8 cellular contexts compared by ENCODE assay signal in genomic region chr5:149962040-149962439, GRCh38. TPM values are rescaled to one million over a fixed set of nuclear protein-coding genes. Genes with fewer than 3 reads are reported as not detected.
DNase-seq lines count a peak whose midpoint lies in the region; ATAC-seq lines count a peak whose summit lies in the region.

No MANE protein-coding gene starts in this region.

- peaks cover 2% of the 10 kb centered on the region for H3K36me3 Mint-ChIP-seq in activated T-cell treated with anti-CD3 and anti-CD28 coated beads, Interleukin-2, amount 50 U/mL, for 4 hours (ENCODE audit: insufficient read depth)
- H3K36me3 Mint-ChIP-seq in activated naive CD8-positive, alpha-beta T cell treated with anti-CD3 and anti-CD28 coated beads for 36 hours, result peaks cover 10% of the 10 kb centered on the region

- peaks cover 30% of the 10 kb centered on the region for H3K4me1 Mint-ChIP-seq in activated T-cell treated with anti-CD3 and anti-CD28 coated beads, Interleukin-2, amount 50 U/mL, for 4 hours (ENCODE audit: low read depth)
- H3K4me1 Mint-ChIP-seq in activated naive CD8-positive, alpha-beta T cell treated with anti-CD3 and anti-CD28 coated beads for 36 hours, result peaks cover 29% of the 10 kb centered on the region

- no peak for DNase-seq in activated T-cell treated with anti-CD3 and anti-CD28 coated beads, Interleukin-2, amount 50 U/mL, for 4 hours
- DNase-seq in activated T-cell treated with anti-CD3 and anti-CD28 coated beads for 4 hours, result no peak
- peak; percentile 31 for DNase-seq in MV-4-11 (lab: John Stamatoyannopoulos, UW)
- DNase-seq in activated naive CD8-positive, alpha-beta T cell treated with anti-CD3 and anti-CD28 coated beads for 36 hours, result no peak
- peak; percentile 65 for DNase-seq in iris pigment epithelial cell (ENCODE audit: low read depth)
- no peak for DNase-seq in germinal center (ENCODE audit: low spot score)
- no peak for DNase-seq in OCI-M2 (lab: John Stamatoyannopoulos, UW; ENCODE audit: unreplicated experiment)

- no peaks in the 10 kb centered on the region for H3K9me3 Mint-ChIP-seq in activated T-cell treated with anti-CD3 and anti-CD28 coated beads, Interleukin-2, amount 50 U/mL, for 4 hours
- no peaks in the 10 kb centered on the region for H3K9me3 Mint-ChIP-seq in activated naive CD8-positive, alpha-beta T cell treated with anti-CD3 and anti-CD28 coated beads for 36 hours

- peak overlapping the region; percentile 93 for H3K4me3 Mint-ChIP-seq in activated T-cell treated with anti-CD3 and anti-CD28 coated beads, Interleukin-2, amount 50 U/mL, for 4 hours
- H3K4me3 Mint-ChIP-seq in activated naive CD8-positive, alpha-beta T cell treated with anti-CD3 and anti-CD28 coated beads for 36 hours, result peak overlapping the region; percentile 96

- H3K27me3 Mint-ChIP-seq in activated T-cell treated with anti-CD3 and anti-CD28 coated beads, Interleukin-2, amount 50 U/mL, for 4 hours (ENCODE audit: low read depth), result no peaks in the 10 kb centered on the region
- no peaks in the 10 kb centered on the region for H3K27me3 Mint-ChIP-seq in activated naive CD8-positive, alpha-beta T cell treated with anti-CD3 and anti-CD28 coated beads for 36 hours

- H3K27ac Mint-ChIP-seq in activated naive CD8-positive, alpha-beta T cell treated with anti-CD3 and anti-CD28 coated beads for 36 hours, result no peak overlapping the region

- ATAC-seq in activated T-cell treated with anti-CD3 and anti-CD28 coated beads, Interleukin-2, amount 50 U/mL, for 4 hours, result no peak
- no peak for ATAC-seq in GM21360 (IDR thresholded peaks at IDR 0.05; ENCODE audit: unreplicated experiment)

RNA-seq across cellular contexts. Expression of gene SLC26A2, which starts 1.5 kb away (rescaled TPM):
- 1 to 10 TPM; 7.9 to 8.8 (median 8.0) TPM for total RNA-seq in activated T-cell treated with anti-CD3 and anti-CD28 coated beads, Interleukin-2, amount 50 U/mL, for 4 hours
- 1 to 10 TPM; 6.6 TPM for total RNA-seq in activated naive CD8-positive, alpha-beta T cell treated with anti-CD3 and anti-CD28 coated beads for 36 hours

RNA-seq across cellular contexts. Expression of gene PDE6A, which starts 17.4 kb away (rescaled TPM):
- not detected for total RNA-seq in activated T-cell treated with anti-CD3 and anti-CD28 coated beads, Interleukin-2, amount 50 U/mL, for 4 hours
- total RNA-seq in activated naive CD8-positive, alpha-beta T cell treated with anti-CD3 and anti-CD28 coated beads for 36 hours, result not detected

RNA-seq across cellular contexts. Expression of gene TIGD6, which starts 38.4 kb away (rescaled TPM):
- 1 to 10 TPM; 1.9 to 2.4 (median 2.1) TPM for total RNA-seq in activated T-cell treated with anti-CD3 and anti-CD28 coated beads, Interleukin-2, amount 50 U/mL, for 4 hours
- 1 to 10 TPM; 1.7 to 1.9 TPM for total RNA-seq in activated naive CD8-positive, alpha-beta T cell treated with anti-CD3 and anti-CD28 coated beads for 36 hours

RNA-seq across cellular contexts. Expression of gene HMGXB3, which starts 38.5 kb away (rescaled TPM):
- total RNA-seq in activated T-cell treated with anti-CD3 and anti-CD28 coated beads, Interleukin-2, amount 50 U/mL, for 4 hours, result 10 to 100 TPM; 46.2 to 49.2 (median 46.4) TPM
- 10 to 100 TPM; 36.7 to 38.3 TPM for total RNA-seq in activated naive CD8-positive, alpha-beta T cell treated with anti-CD3 and anti-CD28 coated beads for 36 hours

Comparison
In these comparisons a context has a peak if more than half of its experiments do, and no peak if none do; other contexts are left out.
1. DNase-seq: peak in MV-4-11 (single experiment) and iris pigment epithelial cell (single experiment); none in activated T-cell treated with anti-CD3 and anti-CD28 coated beads, Interleukin-2, amount 50 U/mL, for 4 hours (single experiment), activated T-cell treated with anti-CD3 and anti-CD28 coated beads for 4 hours (single experiment), activated naive CD8-positive, alpha-beta T cell treated with anti-CD3 and anti-CD28 coated beads for 36 hours (single experiment), germinal center (single experiment) and OCI-M2 (single experiment).